In genomic region chr4:145656156-145656555, GRCh38 we compare ENCODE assay signal across 39 cellular contexts. TPM values are rescaled to one million over a fixed set of nuclear protein-coding genes. Genes with fewer than 3 reads are reported as not detected.
"Had no signal": no experiment of that assay in that cellular context is flagged by ENCODE, and none has a peak within 500 bp of the region (broad histone marks: within the 10 kb centered on the region; RNA-seq: fewer than 3 reads in every experiment).

No MANE protein-coding gene starts in this region.

- ATAC-seq: activated naive CD4-positive, alpha-beta T cell treated with anti-CD3 and anti-CD28 coated beads, Interleukin-2, amount 50 U/mL, for 72 hours; activated naive CD8-positive, alpha-beta T cell treated with anti-CD3 and anti-CD28 coated beads, Interleukin-2, amount 50 U/mL, for 24 hours; activated T-cell treated with anti-CD3 and anti-CD28 coated beads, Interleukin-2, amount 50 U/mL, for 4 hours; activated T-cell treated with anti-CD3 and anti-CD28 coated beads, Interleukin-2, amount 50 U/mL, for 72 hours; activated T-helper 17 cell treated with anti-CD3 and anti-CD28 coated beads, Interleukin-2, amount 50 U/mL, for 72 hours; body of pancreas had no signal

- DNase-seq: activated effector memory CD4-positive, alpha-beta T cell treated with anti-CD3 and anti-CD28 coated beads, Interleukin-2, amount 50 U/mL, for 16 hours; activated effector memory CD4-positive, alpha-beta T cell treated with Interleukin-2 at 50 U/mL for 16 hours; activated gamma-delta T cell; activated gamma-delta T cell treated with Interleukin-2 at 50 U/mL for 16 hours; activated naive CD4-positive, alpha-beta T cell; activated naive CD4-positive, alpha-beta T cell treated with anti-CD3 and anti-CD28 coated beads for 36 hours; activated naive CD4-positive, alpha-beta T cell treated with anti-CD3 and anti-CD28 coated beads, Interleukin-2, amount 10 ng/mL, durations not matched to agents 7 days and 5 days; activated naive CD4-positive, alpha-beta T cell treated with anti-CD3 and anti-CD28 coated beads, Interleukin-2, amount 50 U/mL, for 16 hours; activated naive CD4-positive, alpha-beta T cell treated with Interleukin-2 at 50 U/mL for 16 hours; activated naive CD8-positive, alpha-beta T cell treated with anti-CD3 and anti-CD28 coated beads for 36 hours; activated naive CD8-positive, alpha-beta T cell treated with anti-CD3 and anti-CD28 coated beads, Interleukin-2, amount 10 ng/mL, durations not matched to agents 7 days and 5 days; activated naive CD8-positive, alpha-beta T cell treated with anti-CD3 and anti-CD28 coated beads, Interleukin-2, amount 50 U/mL, for 24 hours; activated T-cell treated with anti-CD3 and anti-CD28 coated beads, Interleukin-2, amount 50 U/mL, for 1 hour; activated T-cell treated with anti-CD3 and anti-CD28 coated beads, Interleukin-2, amount 50 U/mL, for 24 hours; activated T-cell treated with anti-CD3 and anti-CD28 coated beads, Interleukin-2, amount 50 U/mL, for 4 hours; activated T-cell treated with anti-CD3 and anti-CD28 coated beads, Interleukin-2, amount 50 U/mL, for 48 hours; activated T-cell treated with anti-CD3 and anti-CD28 coated beads, Interleukin-2, amount 50 U/mL, for 72 hours; adrenal gland; amniotic stem cell; amygdala; anterior cingulate cortex; aorta; body of pancreas; brain microvascular endothelial cell; caudate nucleus; central memory CD4-positive, alpha-beta T cell; cerebellar nuclear complex had no signal

RNA-seq across cellular contexts. Expression of gene C4orf51, which starts 23.8 kb away (rescaled TPM):
- total RNA-seq: activated naive CD4-positive, alpha-beta T cell treated with anti-CD3 and anti-CD28 coated beads for 36 hours; activated naive CD4-positive, alpha-beta T cell treated with anti-CD3 and anti-CD28 coated beads, Interleukin-2, amount 50 U/mL, for 72 hours; activated naive CD8-positive, alpha-beta T cell treated with anti-CD3 and anti-CD28 coated beads for 36 hours; activated naive CD8-positive, alpha-beta T cell treated with anti-CD3 and anti-CD28 coated beads, Interleukin-2, amount 10 ng/mL, durations not matched to agents 7 days and 5 days; activated T-cell treated with anti-CD3 and anti-CD28 coated beads, Interleukin-2, amount 50 U/mL, for 4 hours; activated T-cell treated with anti-CD3 and anti-CD28 coated beads, Interleukin-2, amount 50 U/mL, for 72 hours; activated T-helper 1 cell treated with anti-CD3 and anti-CD28 coated beads, Interleukin-12 subunit alpha, Interleukin-12 subunit beta, Interleukin-2, Interleukin-4 antibody, amounts not matched to agents 30 ng/mL and 10 ng/mL and 1 ng/mL, durations not matched to agents 14 hours and 24 hours and 36 hours; activated T-helper 17 cell treated with anti-CD3 and anti-CD28 coated beads, Interleukin-2, amount 50 U/mL, for 72 hours; activated T-helper 2 cell treated with anti-CD3 and anti-CD28 coated beads, Interferon-gamma antibody, Interleukin-2, Interleukin-4, amounts not matched to agents 10 μg/mL and 5 μg/mL and 100 μg/mL, durations not matched to agents 14 hours and 24 hours and 36 hours; adrenal gland; aorta; ascending aorta; astrocyte; body of pancreas; breast epithelium; bronchial epithelial cell; cardiac muscle cell; cardiac septum; cerebellum; chondrocyte had no signal
